Comparison of ENCODE assay signal across 11 cellular contexts in the genomic region with DNA sequence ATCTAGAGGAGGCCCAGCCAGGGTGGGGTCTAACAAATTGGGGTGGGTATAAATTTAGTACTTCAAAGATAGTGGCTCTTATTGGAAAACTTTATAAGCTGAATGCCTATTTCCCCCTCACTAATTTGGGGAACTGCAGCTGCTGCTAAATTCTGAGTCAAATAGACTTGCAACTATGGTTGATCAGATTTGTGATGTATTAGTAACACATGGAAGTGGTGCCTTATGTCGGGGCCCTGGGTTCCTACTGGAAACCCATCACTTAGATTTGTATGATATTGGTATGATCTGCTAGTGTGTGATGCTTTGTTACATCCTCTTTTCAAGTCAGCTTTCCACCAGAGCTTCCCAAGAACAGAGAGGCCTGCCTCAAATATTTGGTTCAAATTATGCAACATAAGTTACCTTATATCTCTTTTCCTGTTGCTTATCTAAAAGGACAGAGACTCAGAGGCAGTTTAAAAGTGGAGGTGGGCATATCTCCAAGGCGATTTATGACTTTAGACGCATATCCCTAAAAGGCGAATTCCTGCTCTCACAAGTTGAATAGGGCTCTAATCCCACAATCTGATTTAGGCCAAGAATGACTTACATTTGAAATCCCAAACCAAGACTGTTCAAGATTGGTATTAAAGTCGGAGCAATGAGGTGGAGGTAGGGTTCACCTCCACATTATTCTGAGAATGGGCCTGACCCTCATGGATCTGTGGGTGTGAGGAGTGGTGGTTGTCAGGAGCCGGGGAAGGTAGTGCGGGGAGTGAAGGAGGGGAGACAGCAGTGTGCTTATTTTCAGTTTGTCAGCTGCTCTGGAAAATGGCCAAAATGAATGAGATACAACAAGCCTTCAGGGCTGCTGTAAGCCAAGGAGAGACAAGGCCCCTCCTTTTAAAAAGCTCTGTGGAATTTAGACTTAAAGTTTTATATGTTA.
DNase-seq lines count a peak whose midpoint lies in the region; FAIRE-seq and TF ChIP-seq lines count a peak whose summit lies in the region.
"Had no signal": no experiment of that assay in that cellular context is flagged by ENCODE, and none has a peak within 500 bp of the region (broad histone marks: within the 10 kb centered on the region; RNA-seq: fewer than 3 reads in every experiment).

No MANE protein-coding gene starts in this region.

- 5 to 27% methylated on average over 7 of the region's 7 CpGs for WGBS in esophagus squamous epithelium, 2 donors
- no CpG with 5 or more reads among the region's 7 CpGs for WGBS in trophoblast cell (ENCODE audit: extremely low coverage, insufficient coverage, insufficient read length)

- H3K14ac ChIP-seq in trophoblast cell (ENCODE audit: low read length) = peak overlapping the region; percentile 65

- CTCF ChIA-PET in RWPE1 (lab: Yijun Ruan, JAX) = interaction anchor here (0.6 to 1.7 kb wide), 6 partner anchors 9 to 544 kb away, joined by 3 to 8 read pairs (median 4); no protein-coding TSS in a partner anchor

- POLR2A ChIA-PET in RWPE1 (lab: Yijun Ruan, JAX; ENCODE audit: low non-redundant PET) = no interaction called here

- peak overlapping the region; percentile 49 for H2AK5ac ChIP-seq in trophoblast cell (ENCODE audit: low read length)

- H3K79me1 ChIP-seq in trophoblast cell (ENCODE audit: low read length) = peaks cover 44% of the 10 kb centered on the region

- no peak overlapping the region for H3K9ac ChIP-seq in trophoblast cell (ENCODE audit: low read length)

- no peak for FAIRE-seq in RCC 7860 (lab: Jason Lieb, UNC)

- H3K36me3 ChIP-seq in esophagus squamous epithelium = no peaks in the 10 kb centered on the region
- H3K36me3 ChIP-seq in trophoblast cell (ENCODE audit: control insufficient read depth in 1 of 2, insufficient read depth in 2 of 2, low read length in 2 of 2) = no peaks in the 10 kb centered on the region

- H3K4me3 ChIP-seq in esophagus squamous epithelium = no peak overlapping the region
- H3K4me3 ChIP-seq in trophoblast cell (ENCODE audit: low read depth, low read length) = no peak overlapping the region

- H2BK5ac ChIP-seq in trophoblast cell (ENCODE audit: low read depth, low read length, poor library complexity) = peak overlapping the region; percentile 88

- TF ChIP-seq CTCF in RWPE1 (conservative IDR thresholded peaks at IDR 0.05; ENCODE audit: low read depth) = no peak
- no peak for TF ChIP-seq CTCF in esophagus squamous epithelium (IDR thresholded peaks at IDR 0.05)

- peak overlapping the region; percentile 92 for H2BK12ac ChIP-seq in trophoblast cell (ENCODE audit: low read length)

- no peak overlapping the region for H3K23ac ChIP-seq in trophoblast cell (ENCODE audit: low read length)

- peak overlapping the region; percentile 87 for H4K8ac ChIP-seq in trophoblast cell (ENCODE audit: low read depth, low read length)

- H3K27ac ChIP-seq in RWPE1 (peak overlapping the region; percentile 81), esophagus squamous epithelium (peak overlapping the region; percentile 71 to 92 (median 87)), trophoblast cell (ENCODE audit: low read depth, low read length) (peak overlapping the region; percentile 96)

- H3K4me1 ChIP-seq in esophagus squamous epithelium = peaks cover 49 to 100% (median 63%) of the 10 kb centered on the region in 3 donors
- peaks cover 11 to 22% of the 10 kb centered on the region in 2 experiments for H3K4me1 ChIP-seq in trophoblast cell (ENCODE audit: control insufficient read depth in 1 of 2, insufficient read depth in 2 of 2, low read length in 2 of 2)

- H3K79me2 ChIP-seq in trophoblast cell (ENCODE audit: control insufficient read depth, insufficient read depth, low read length, poor library complexity) = peaks cover 3% of the 10 kb centered on the region

- H3K27me3 ChIP-seq in esophagus squamous epithelium (no peaks in the 10 kb centered on the region), trophoblast cell (ENCODE audit: insufficient read depth, low read length) (no peaks in the 10 kb centered on the region)

- H3K18ac ChIP-seq in trophoblast cell (ENCODE audit: low read length) = peak overlapping the region; percentile 96

- H4K12ac ChIP-seq in trophoblast cell (ENCODE audit: low read depth, low read length) = no peak overlapping the region

- no peaks in the 10 kb centered on the region for H3K9me3 ChIP-seq in esophagus squamous epithelium
- H3K9me3 ChIP-seq in trophoblast cell (ENCODE audit: insufficient read depth, low read depth, low read length) = no peaks in the 10 kb centered on the region

- no peak overlapping the region for H2AFZ ChIP-seq in trophoblast cell (ENCODE audit: insufficient read depth, low read length, poor library complexity)

- peak overlapping the region; percentile 4 for H3K4me2 ChIP-seq in trophoblast cell (ENCODE audit: low read length)

- TF ChIP-seq POLR2A in esophagus squamous epithelium (IDR thresholded peaks at IDR 0.05) = no peak

- peak overlapping the region; percentile 99 for H2BK120ac ChIP-seq in trophoblast cell (ENCODE audit: insufficient read depth, low read length, poor library complexity)

- intact Hi-C loops in esophagus squamous epithelium (cut with DNase I) = loop anchor here (10.0 kb wide), 1 partner anchor 301 kb away; no protein-coding TSS in a partner anchor

- H3K4ac ChIP-seq in trophoblast cell (ENCODE audit: low read depth, low read length) = peak overlapping the region; percentile 97

- peak overlapping the region; percentile 98 for H4K91ac ChIP-seq in trophoblast cell (ENCODE audit: low read depth, low read length)

- DNase-seq in COLO829 (ENCODE audit: low spot score) = peak; percentile 41
- DNase-seq in RWPE1 (ENCODE audit: low spot score) = no peak
- no peak for DNase-seq in esophagus squamous epithelium (lab: John Stamatoyannopoulos, UW)
- DNase-seq in trophoblast cell = no peak
- no peak for DNase-seq in HK-2 (ENCODE audit: unreplicated experiment)
- DNase-seq in NCI-H146 treated with DMSO at 0.1 percent for 48 hours (lab: John Stamatoyannopoulos, UW; ENCODE audit: unreplicated experiment) = no peak
- DNase-seq in RCC 7860 (ENCODE audit: low spot score) = no peak
- no peak for DNase-seq in stimulated activated CD4-positive, alpha-beta T cell treated with anti-CD3 and anti-CD28 coated beads, Interleukin-2, amount 100 ng/mL, for 24 hours
- DNase-seq: activated CD8-positive, alpha-beta T cell treated with anti-CD3 and anti-CD28 coated beads for 36 hours; hypothalamus; NCI-H1436 treated with DMSO at 0.1 percent for 48 hours had no signal
